ENCODE assay signal across 9 cellular contexts in the genomic region with DNA sequence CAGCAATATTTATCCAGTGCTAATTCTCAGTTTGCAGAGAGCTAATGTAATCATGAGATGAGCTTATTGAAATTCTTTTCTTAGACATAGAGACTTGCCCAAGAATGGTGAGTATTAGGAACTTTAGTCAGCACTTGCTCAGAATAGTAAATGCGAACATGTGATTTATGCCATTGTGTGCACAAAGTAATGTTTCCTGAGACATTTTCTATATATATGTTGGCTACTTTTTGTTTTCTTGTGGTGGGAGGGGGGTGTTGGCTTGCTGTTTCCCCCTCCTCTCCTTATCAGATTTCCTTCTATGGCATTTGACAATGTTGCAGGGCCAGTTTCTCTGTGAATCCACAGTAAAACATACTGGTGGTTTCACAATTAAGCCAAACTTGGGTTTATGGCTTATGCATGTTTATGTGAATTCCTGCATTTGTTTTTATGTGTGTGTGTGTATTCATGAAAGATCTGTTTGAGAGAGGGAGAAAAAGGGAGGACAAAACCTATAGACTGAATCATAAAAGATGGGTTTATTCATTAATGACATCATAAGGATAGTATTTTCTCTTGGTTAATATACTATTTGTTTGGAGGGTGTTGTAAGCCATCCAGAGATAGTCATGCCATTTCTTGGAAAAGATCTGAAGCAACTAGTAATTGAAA. TPM values are rescaled to one million over a fixed set of nuclear protein-coding genes. Genes with fewer than 3 reads are reported as not detected.
DNase-seq lines count a peak whose midpoint lies in the region; ATAC-seq, FAIRE-seq and TF ChIP-seq lines count a peak whose summit lies in the region.
"Had no signal": no experiment of that assay in that cellular context is flagged by ENCODE, and none has a peak within 500 bp of the region (broad histone marks: within the 10 kb centered on the region; RNA-seq: fewer than 3 reads in every experiment).

No MANE protein-coding gene starts in this region.

- ATAC-seq in T-cell (replicated peaks in 1 of 4) (no peak), left ventricle myocardium superior (no peak), HG03571 (IDR thresholded peaks at IDR 0.05; ENCODE audit: unreplicated experiment) (no peak)
- peak; percentile 65 for ATAC-seq in stimulated activated naive CD8-positive, alpha-beta T cell treated with anti-CD3 and anti-CD28 coated beads, Interleukin-15, amount 100 ng/mL, for 72 hours

- peak overlapping the region in 1 of 2 donors; percentile 11 for H3K4me3 ChIP-seq in foreskin fibroblast (ENCODE audit: low read depth in 1 of 2, low read length in 2 of 2)

- peak overlapping the region; percentile 79 to 89 for H3K27ac Mint-ChIP-seq in T-cell
- peak overlapping the region; percentile 86 to 98 for H3K27ac Mint-ChIP-seq in stimulated activated naive CD8-positive, alpha-beta T cell treated with anti-CD3 and anti-CD28 coated beads, Interleukin-15, amount 100 ng/mL, for 72 hours

- FAIRE-seq in GM19239 (lab: Jason Lieb, UNC): peak; percentile 73

- intact Hi-C loops in left ventricle myocardium superior (cut with micrococcal nuclease): no loop called here

- CTCF ChIA-PET in T-cell (lab: Charles Lee): interaction anchor here in 1 of 2 donors (0.7 to 1.4 kb wide), 5 partner anchors 21 to 51 kb away, joined by 3 to 5 read pairs (median 3); a partner anchor contains a TSS

- POLR2A ChIA-PET in T-cell (lab: Charles Lee): interaction anchor here in 1 of 2 donors (0.8 to 0.9 kb wide), 2 partner anchors 34 to 36 kb away, joined by 3 to 5 read pairs; a partner anchor contains a TSS

- DNase-seq in GM19239 (ENCODE audit: insufficient read length, low spot score): no peak
- DNase-seq in T-cell: no peak
- DNase-seq in foreskin fibroblast: peak; percentile 46 to 72
- DNase-seq in stimulated activated naive CD8-positive, alpha-beta T cell treated with anti-CD3 and anti-CD28 coated beads, Interleukin-15, amount 100 ng/mL, for 72 hours: no peak
- no peak for DNase-seq in NCI-H774 (lab: John Stamatoyannopoulos, UW)
- DNase-seq in left ventricle myocardium superior: no peak
- no peak for DNase-seq in NCI-H187 (lab: John Stamatoyannopoulos, UW)
- DNase-seq: WERI-Rb-1 had no signal

- no peaks in the 10 kb centered on the region for H3K9me3 Mint-ChIP-seq in T-cell
- H3K9me3 Mint-ChIP-seq in stimulated activated naive CD8-positive, alpha-beta T cell treated with anti-CD3 and anti-CD28 coated beads, Interleukin-15, amount 100 ng/mL, for 72 hours: no peaks in the 10 kb centered on the region

- peak overlapping the region in 2 of 3 donors; percentile 2 to 17 for H3K4me3 Mint-ChIP-seq in T-cell
- H3K4me3 Mint-ChIP-seq in stimulated activated naive CD8-positive, alpha-beta T cell treated with anti-CD3 and anti-CD28 coated beads, Interleukin-15, amount 100 ng/mL, for 72 hours: peak overlapping the region; percentile 16 to 83

- H3K4me1 Mint-ChIP-seq in T-cell: peaks cover 67 to 84% (median 83%) of the 10 kb centered on the region in 3 donors
- H3K4me1 Mint-ChIP-seq in stimulated activated naive CD8-positive, alpha-beta T cell treated with anti-CD3 and anti-CD28 coated beads, Interleukin-15, amount 100 ng/mL, for 72 hours: peaks cover 85% of the 10 kb centered on the region

- peaks cover 22% of the 10 kb centered on the region for H3K36me3 Mint-ChIP-seq in T-cell

- TF ChIP-seq CTCF in foreskin fibroblast (IDR thresholded peaks at IDR 0.05; ENCODE audit: low read depth, low read length): no peak

- no peaks in the 10 kb centered on the region for H3K27me3 Mint-ChIP-seq in T-cell
- H3K27me3 Mint-ChIP-seq in stimulated activated naive CD8-positive, alpha-beta T cell treated with anti-CD3 and anti-CD28 coated beads, Interleukin-15, amount 100 ng/mL, for 72 hours: no peaks in the 10 kb centered on the region

RNA-seq across cellular contexts. Expression of a gene that starts 36.3 kb away (rescaled TPM):
- total RNA-seq in T-cell (10 to 100 TPM; 34.0 to 75.5 (median 42.5) TPM), left ventricle myocardium superior (12.9 TPM)

Comparison
In these comparisons a context has a peak if more than half of its experiments do, and no peak if none do; other contexts are left out.
1. DNase-seq: peak in foreskin fibroblast (2 of 2); none in GM19239 (single experiment), T-cell (0 of 34), stimulated activated naive CD8-positive, alpha-beta T cell treated with anti-CD3 and anti-CD28 coated beads, Interleukin-15, amount 100 ng/mL, for 72 hours (0 of 2), NCI-H774 (single experiment), left ventricle myocardium superior (single experiment) and NCI-H187 (0 of 2).